ENCODE assay signal across 10 cellular contexts in the genomic region with DNA sequence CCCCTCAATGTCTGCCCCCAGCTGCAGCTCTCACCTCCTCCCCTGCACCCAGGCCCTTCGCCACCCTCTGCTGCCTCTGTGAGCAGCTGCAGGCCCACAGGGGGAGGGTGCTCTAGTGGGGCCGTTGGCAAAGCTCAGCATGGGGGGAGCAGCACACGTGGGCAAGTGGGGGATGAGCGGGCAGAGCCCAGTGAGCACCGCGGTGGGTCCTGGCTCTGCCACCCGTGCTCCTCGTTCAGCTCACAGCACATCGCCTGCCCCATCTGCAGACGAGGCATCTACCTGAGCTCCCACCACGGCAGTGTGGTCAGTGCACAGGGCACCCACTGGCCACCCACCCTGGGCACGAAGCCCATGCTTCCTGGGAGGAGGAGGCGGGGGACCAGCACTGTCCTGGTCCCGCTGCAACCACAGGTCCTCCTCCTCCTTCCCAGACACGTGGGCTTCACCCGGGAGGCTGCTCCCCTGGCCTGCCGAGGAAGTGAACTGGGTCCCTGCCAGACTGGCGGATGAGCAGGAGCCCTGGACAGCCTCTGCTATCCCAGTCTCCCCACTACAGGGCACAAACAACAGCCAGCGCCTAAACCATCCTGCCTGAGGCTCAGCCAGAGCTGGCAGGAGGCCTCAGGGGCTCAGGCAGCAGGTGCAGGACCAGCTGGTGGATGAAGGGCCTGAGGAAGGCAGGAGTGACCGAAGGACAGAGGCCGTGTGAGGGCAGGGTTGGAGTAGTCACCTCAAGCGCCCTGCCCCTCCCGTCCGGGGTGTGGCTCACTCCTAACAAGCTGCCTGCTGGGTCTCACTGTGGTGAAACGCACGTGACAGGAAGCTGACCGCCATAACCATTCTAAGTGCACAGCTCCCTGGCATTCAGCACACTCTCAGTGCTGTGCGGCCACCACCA.
A peak's percentile ranks its signal among the peaks of the same experiment; 100 is the strongest.
DNase-seq lines count a peak whose midpoint lies in the region; ATAC-seq and TF ChIP-seq lines count a peak whose summit lies in the region.
"Had no signal": no experiment of that assay in that cellular context is flagged by ENCODE, and none has a peak within 500 bp of the region (broad histone marks: within the 10 kb centered on the region; RNA-seq: fewer than 3 reads in every experiment).

No MANE protein-coding gene starts in this region.

- H3K36me3 Mint-ChIP-seq in T-helper 2 cell treated with Interferon-gamma antibody and Interleukin-4, amounts not matched to agents 5 μg/mL and 100 μg/mL, for 36 hours (ENCODE audit: low read depth): peaks cover 1% of the 10 kb centered on the region

- H3K4me1 Mint-ChIP-seq in T-helper 2 cell treated with Interferon-gamma antibody and Interleukin-4, amounts not matched to agents 5 μg/mL and 100 μg/mL, for 36 hours (ENCODE audit: low read depth): peaks cover 9% of the 10 kb centered on the region

- no peak overlapping the region; a peak in 1 of 20 replicates for H3K4me3 ChIP-seq in BLaER1 treated with 17β-estradiol and CSF1 and Interleukin-3, amounts not matched to agents 10 nM and 100 nM

- no peaks in the 10 kb centered on the region for H3K9me3 ChIP-seq in BLaER1 treated with 17β-estradiol and CSF1 and Interleukin-3, amounts not matched to agents 10 nM and 100 nM (replicated peaks in 1 of 11)

- peak overlapping the region in 8 of 11 experiments; percentile 13 to 61 (median 24); a peak in 9 of 22 replicates for H3K9ac ChIP-seq in BLaER1 treated with 17β-estradiol and CSF1 and Interleukin-3, amounts not matched to agents 10 nM and 100 nM

- intact Hi-C loops in left ventricle myocardium superior (cut with micrococcal nuclease): no loop called here

- H3K27me3 ChIP-seq in BLaER1 treated with 17β-estradiol and CSF1 and Interleukin-3, amounts not matched to agents 10 nM and 100 nM: peaks cover 0 to 3% (median 0%) of the 10 kb centered on the region in 11 experiments; a peak in 1 of 22 replicates

- H3K4me3 Mint-ChIP-seq in T-helper 2 cell treated with Interferon-gamma antibody and Interleukin-4, amounts not matched to agents 5 μg/mL and 100 μg/mL, for 36 hours: peak overlapping the region; percentile 52

- no peaks in the 10 kb centered on the region for H3K9me3 Mint-ChIP-seq in T-helper 2 cell treated with Interferon-gamma antibody and Interleukin-4, amounts not matched to agents 5 μg/mL and 100 μg/mL, for 36 hours

- TF ChIP-seq POLR2A in GM18505 (IDR thresholded peaks at IDR 0.05; ENCODE audit: borderline replicate concordance, extremely low read depth, insufficient read depth, insufficient read length): no peak

- H3K27ac Mint-ChIP-seq in T-helper 2 cell treated with Interferon-gamma antibody and Interleukin-4, amounts not matched to agents 5 μg/mL and 100 μg/mL, for 36 hours: peak overlapping the region; percentile 75

- H3K4me2 ChIP-seq in BLaER1 treated with 17β-estradiol and CSF1 and Interleukin-3, amounts not matched to agents 10 nM and 100 nM: peak overlapping the region; percentile 79 to 94 (median 84)

- H3K27ac ChIP-seq in BLaER1 treated with 17β-estradiol and CSF1 and Interleukin-3, amounts not matched to agents 10 nM and 100 nM: peak overlapping the region in 9 of 11 experiments; percentile 15 to 61 (median 49); a peak in 13 of 22 replicates

- peaks cover 37 to 67% (median 52%) of the 10 kb centered on the region in 10 experiments for H3K4me1 ChIP-seq in BLaER1 treated with 17β-estradiol and CSF1 and Interleukin-3, amounts not matched to agents 10 nM and 100 nM

- H4K20me1 ChIP-seq in BLaER1 treated with 17β-estradiol and CSF1 and Interleukin-3, amounts not matched to agents 10 nM and 100 nM: peaks cover 0 to 97% (median 90%) of the 10 kb centered on the region in 11 experiments; a peak in 19 of 22 replicates

- no peaks in the 10 kb centered on the region for H3K27me3 Mint-ChIP-seq in T-helper 2 cell treated with Interferon-gamma antibody and Interleukin-4, amounts not matched to agents 5 μg/mL and 100 μg/mL, for 36 hours (ENCODE audit: low read depth)

- ATAC-seq in left ventricle myocardium superior (peak; percentile 63), GM18505 (IDR thresholded peaks at IDR 0.05; ENCODE audit: unreplicated experiment) (no peak), HG03175 (IDR thresholded peaks at IDR 0.05; ENCODE audit: unreplicated experiment) (no peak)
- ATAC-seq: PC-3 had no signal

- peaks cover 4 to 44% (median 32%) of the 10 kb centered on the region in 11 experiments; a peak in 16 of 22 replicates for H3K36me3 ChIP-seq in BLaER1 treated with 17β-estradiol and CSF1 and Interleukin-3, amounts not matched to agents 10 nM and 100 nM

- peak in 48 of 76 experiments; percentile 6 to 63 (median 36) for DNase-seq in HUDEP-2 (lab: John Stamatoyannopoulos, UW; ENCODE audit: unreplicated experiment in 76 of 76)
- DNase-seq in T-helper 2 cell treated with Interferon-gamma antibody and Interleukin-4, amounts not matched to agents 5 μg/mL and 100 μg/mL, for 36 hours (ENCODE audit: low spot score): no peak
- peak; percentile 51 for DNase-seq in left ventricle myocardium superior
- DNase-seq in HuH-7.5 (ENCODE audit: low spot score): no peak
- DNase-seq in cortex of kidney (lab: John Stamatoyannopoulos, UW): no peak
- DNase-seq: PC-3; stimulated activated CD4-positive, alpha-beta T cell treated with anti-CD3 and anti-CD28 coated beads, Interleukin-2, amount 100 ng/mL, for 24 hours had no signal

Comparison
In these comparisons a context has a peak if more than half of its experiments do, and no peak if none do; other contexts are left out.
1. DNase-seq: peak in HUDEP-2 (48 of 76) and left ventricle myocardium superior (single experiment); none in T-helper 2 cell treated with Interferon-gamma antibody and Interleukin-4, amounts not matched to agents 5 μg/mL and 100 μg/mL, for 36 hours (single experiment), HuH-7.5 (single experiment) and cortex of kidney (single experiment).